Comparison of ENCODE assay signal across 8 cellular contexts in genomic region chr11:69044111-69045013, GRCh38. TPM values are rescaled to one million over a fixed set of nuclear protein-coding genes. Genes with fewer than 3 reads are reported as not detected.
DNase-seq lines count a peak whose midpoint lies in the region; TF ChIP-seq lines count a peak whose summit lies in the region.

No MANE protein-coding gene starts in this region.

- no peaks in the 10 kb centered on the region for H3K9me3 Mint-ChIP-seq in T-helper 2 cell treated with Interferon-gamma antibody and Interleukin-4, amounts not matched to agents 5 μg/mL and 100 μg/mL, for 36 hours

- no peak overlapping the region for H4K12ac ChIP-seq in trophoblast cell (ENCODE audit: low read depth, low read length)

- H2BK5ac ChIP-seq in trophoblast cell (ENCODE audit: low read depth, low read length, poor library complexity), result no peak overlapping the region

- H3K4me2 ChIP-seq in trophoblast cell (ENCODE audit: low read length), result no peak overlapping the region

- H3K14ac ChIP-seq in trophoblast cell (ENCODE audit: low read length), result no peak overlapping the region

- peak overlapping the region; percentile 52 for H2AFZ ChIP-seq in trophoblast cell (ENCODE audit: insufficient read depth, low read length, poor library complexity)

- no peak overlapping the region for H2BK120ac ChIP-seq in trophoblast cell (ENCODE audit: insufficient read depth, low read length, poor library complexity)

- peaks cover 12% of the 10 kb centered on the region for H3K4me1 Mint-ChIP-seq in T-helper 2 cell treated with Interferon-gamma antibody and Interleukin-4, amounts not matched to agents 5 μg/mL and 100 μg/mL, for 36 hours (ENCODE audit: low read depth)

- H3K4me3 ChIP-seq in LNCaP clone FGC (ENCODE audit: low read depth, low read length), result no peak overlapping the region
- H3K4me3 ChIP-seq in WI38 (ENCODE audit: low read depth, low read length), result no peak overlapping the region
- no peak overlapping the region for H3K4me3 ChIP-seq in trophoblast cell (ENCODE audit: low read depth, low read length)

- no peak overlapping the region for H3K4ac ChIP-seq in trophoblast cell (ENCODE audit: low read depth, low read length)

- no peak overlapping the region for H3K23ac ChIP-seq in trophoblast cell (ENCODE audit: low read length)

- no peaks in the 10 kb centered on the region for H3K9me3 ChIP-seq in trophoblast cell (ENCODE audit: insufficient read depth, low read depth, low read length)

- H3K79me2 ChIP-seq in trophoblast cell (ENCODE audit: control insufficient read depth, insufficient read depth, low read length, poor library complexity), result peaks cover 6% of the 10 kb centered on the region

- H2BK12ac ChIP-seq in trophoblast cell (ENCODE audit: low read length), result no peak overlapping the region

- H3K27ac Mint-ChIP-seq in T-helper 2 cell treated with Interferon-gamma antibody and Interleukin-4, amounts not matched to agents 5 μg/mL and 100 μg/mL, for 36 hours, result no peak overlapping the region

- H4K91ac ChIP-seq in trophoblast cell (ENCODE audit: low read depth, low read length), result no peak overlapping the region

- H3K36me3 Mint-ChIP-seq in T-helper 2 cell treated with Interferon-gamma antibody and Interleukin-4, amounts not matched to agents 5 μg/mL and 100 μg/mL, for 36 hours (ENCODE audit: low read depth), result no peaks in the 10 kb centered on the region

- H3K18ac ChIP-seq in trophoblast cell (ENCODE audit: low read length), result no peak overlapping the region

- no peak overlapping the region for H2AK5ac ChIP-seq in trophoblast cell (ENCODE audit: low read length)

- no peak overlapping the region for H3K27ac ChIP-seq in trophoblast cell (ENCODE audit: low read depth, low read length)

- peaks cover 13% of the 10 kb centered on the region for H3K27me3 Mint-ChIP-seq in T-helper 2 cell treated with Interferon-gamma antibody and Interleukin-4, amounts not matched to agents 5 μg/mL and 100 μg/mL, for 36 hours (ENCODE audit: low read depth)

- peak overlapping the region; percentile 2 for H4K8ac ChIP-seq in trophoblast cell (ENCODE audit: low read depth, low read length)

- peak; percentile 75 for TF ChIP-seq CTCF in LNCaP clone FGC (IDR thresholded peaks at IDR 0.05; ENCODE audit: control insufficient read depth, extremely low read depth, insufficient read depth)
- peak; percentile 78 for TF ChIP-seq CTCF in WI38 (IDR thresholded peaks at IDR 0.05; ENCODE audit: low read depth, low read length)

- H3K9ac ChIP-seq in trophoblast cell (ENCODE audit: low read length), result no peak overlapping the region

- H3K4me1 ChIP-seq in trophoblast cell (ENCODE audit: control insufficient read depth in 1 of 2, insufficient read depth in 2 of 2, low read length in 2 of 2), result peaks cover 9 to 15% of the 10 kb centered on the region in 2 experiments

- H3K27me3 ChIP-seq in trophoblast cell (ENCODE audit: insufficient read depth, low read length), result peaks cover 1% of the 10 kb centered on the region

- WGBS in trophoblast cell (ENCODE audit: extremely low coverage, insufficient coverage, insufficient read length), result no CpG with 5 or more reads among the region's 15 CpGs

- peaks cover 6% of the 10 kb centered on the region for H3K79me1 ChIP-seq in trophoblast cell (ENCODE audit: low read length)

- no peaks in the 10 kb centered on the region for H3K36me3 ChIP-seq in trophoblast cell (ENCODE audit: control insufficient read depth in 1 of 2, insufficient read depth in 2 of 2, low read length in 2 of 2)

- DNase-seq in NCI-H1092 treated with DMSO at 0.1 percent for 48 hours (lab: John Stamatoyannopoulos, UW) (peak; percentile 34), NCI-H1092 (lab: John Stamatoyannopoulos, UW) (no peak), LNCaP clone FGC (ENCODE audit: low read depth) (peak; percentile 26), glomerular visceral epithelial cell (ENCODE audit: extremely low spot score) (peak; percentile 56), trophoblast cell (peak in 1 of 2 donors; percentile 24), NCI-H187 treated with DMSO at 0.1 percent for 48 hours (lab: John Stamatoyannopoulos, UW) (no peak)
- DNase-seq in T-helper 2 cell treated with Interferon-gamma antibody and Interleukin-4, amounts not matched to agents 5 μg/mL and 100 μg/mL, for 36 hours (ENCODE audit: low spot score), result no peak

- H3K4me3 Mint-ChIP-seq in T-helper 2 cell treated with Interferon-gamma antibody and Interleukin-4, amounts not matched to agents 5 μg/mL and 100 μg/mL, for 36 hours, result no peak overlapping the region

RNA-seq across cellular contexts. Expression of gene TPCN2, which starts 4.4 kb away (rescaled TPM):
- polyA plus RNA-seq in trophoblast cell (2013), result 5.2 TPM in 2 replicates

RNA-seq across cellular contexts. Expression of gene MRGPRF, which starts 31.3 kb away (rescaled TPM):
- 0.29 and 0.39 TPM in 2 replicates for polyA plus RNA-seq in trophoblast cell (2013)

Comparison
In these comparisons a context has a peak if more than half of its experiments do, and no peak if none do; other contexts are left out.
1. DNase-seq: peak in NCI-H1092 treated with DMSO at 0.1 percent for 48 hours (single experiment), LNCaP clone FGC (single experiment) and glomerular visceral epithelial cell (single experiment); none in NCI-H1092 (single experiment), NCI-H187 treated with DMSO at 0.1 percent for 48 hours (single experiment) and T-helper 2 cell treated with Interferon-gamma antibody and Interleukin-4, amounts not matched to agents 5 μg/mL and 100 μg/mL, for 36 hours (single experiment).